18 cellular contexts compared by ENCODE assay signal in genomic region chr14:95294320-95294719, GRCh38. TPM values are rescaled to one million over a fixed set of nuclear protein-coding genes. Genes with fewer than 3 reads are reported as not detected.
A peak's percentile ranks its signal among the peaks of the same experiment; 100 is the strongest.
DNase-seq lines count a peak whose midpoint lies in the region; ATAC-seq lines count a peak whose summit lies in the region.
"Had no signal": no experiment of that assay in that cellular context is flagged by ENCODE, and none has a peak within 500 bp of the region (broad histone marks: within the 10 kb centered on the region; RNA-seq: fewer than 3 reads in every experiment).

No MANE protein-coding gene starts in this region.

- H3K9me3 ChIP-seq in Karpas-422 (ENCODE audit: low read length): no peaks in the 10 kb centered on the region
- H3K9me3 ChIP-seq: HAP-1 had no signal

- peak; percentile 44 for DNase-seq in Karpas-422
- no peak for DNase-seq in stimulated activated CD4-positive, alpha-beta T cell treated with anti-CD3 and anti-CD28 coated beads, Interleukin-2, amount 100 ng/mL, for 48 hours
- no peak for DNase-seq in NCI-H2107 treated with DMSO at 0.1 percent for 48 hours (lab: John Stamatoyannopoulos, UW; ENCODE audit: unreplicated experiment)
- DNase-seq in activated T-cell treated with anti-CD3 and anti-CD28 coated beads, Interleukin-2, amount 50 U/mL, for 72 hours: no peak
- DNase-seq: ACHN; DMS 273 treated with DMSO at 0.1 percent for 48 hours; DND-41; MM.1S; NCI-H1092; NCI-H146; NCI-H2029 treated with DMSO at 0.1 percent for 48 hours; NK-92 treated with Interleukin-12 subunit alpha and Interleukin-12 subunit beta, amount 100 ng/mL, for 24 hours; SIG-M5 had no signal

- no peak overlapping the region for H3K4me3 Mint-ChIP-seq in activated T-cell treated with anti-CD3 and anti-CD28 coated beads, Interleukin-2, amount 50 U/mL, for 72 hours

- peaks cover 0 to 2% of the 10 kb centered on the region in 2 donors for H3K9me3 Mint-ChIP-seq in activated T-cell treated with anti-CD3 and anti-CD28 coated beads, Interleukin-2, amount 50 U/mL, for 72 hours

- peaks cover 99% of the 10 kb centered on the region for H3K4me1 ChIP-seq in Karpas-422 (ENCODE audit: low read length)
- H3K4me1 ChIP-seq: HAP-1 had no signal

- H3K27me3 Mint-ChIP-seq in activated T-cell treated with anti-CD3 and anti-CD28 coated beads, Interleukin-2, amount 50 U/mL, for 72 hours (ENCODE audit: low read depth): peaks cover 26% of the 10 kb centered on the region

- no peak overlapping the region for H3K4me2 ChIP-seq in Karpas-422 (ENCODE audit: low read depth, low read length, poor library complexity, severe bottlenecking)

- H2AFZ ChIP-seq in Karpas-422 (ENCODE audit: low read length): no peak overlapping the region

- peaks cover 4% of the 10 kb centered on the region for H3K4me1 Mint-ChIP-seq in activated T-cell treated with anti-CD3 and anti-CD28 coated beads, Interleukin-2, amount 50 U/mL, for 72 hours (ENCODE audit: low read depth)

- no peaks in the 10 kb centered on the region for H4K20me1 ChIP-seq in Karpas-422 (ENCODE audit: insufficient read depth, low read depth, low read length)

- H3K79me2 ChIP-seq in Karpas-422 (ENCODE audit: low read length): peaks cover 45% of the 10 kb centered on the region

- peaks cover 0 to 4% of the 10 kb centered on the region in 2 donors for H3K36me3 Mint-ChIP-seq in activated T-cell treated with anti-CD3 and anti-CD28 coated beads, Interleukin-2, amount 50 U/mL, for 72 hours (ENCODE audit: insufficient read depth in 2 of 2)

- peaks cover 3% of the 10 kb centered on the region; the same call in 1 of the 2 replicates for H3K36me3 ChIP-seq in Karpas-422 (ENCODE audit: insufficient read depth, low read length)
- H3K36me3 ChIP-seq: HAP-1 had no signal

- H3K27me3 ChIP-seq in Karpas-422 (ENCODE audit: low read length) (no peaks in the 10 kb centered on the region), layer of hippocampus (ENCODE audit: control insufficient read depth, insufficient read depth, low read length) (no peaks in the 10 kb centered on the region)

- ATAC-seq in activated T-cell treated with anti-CD3 and anti-CD28 coated beads, Interleukin-2, amount 50 U/mL, for 72 hours (replicated peaks in 1 of 2): no peak
- ATAC-seq: SK-N-SH treated with all-trans-retinoic acid at 6 μM for 48 hours had no signal

- H3K27ac Mint-ChIP-seq in activated T-cell treated with anti-CD3 and anti-CD28 coated beads, Interleukin-2, amount 50 U/mL, for 72 hours: no peak overlapping the region

- peak overlapping the region; percentile 54 for H3K9ac ChIP-seq in Karpas-422 (ENCODE audit: low read length)

- no peaks in the 10 kb centered on the region for H3K9me2 ChIP-seq in Karpas-422 (replicated peaks; ENCODE audit: insufficient read depth, low read length)

- H3K27ac ChIP-seq in Karpas-422 (ENCODE audit: low read length) (peak overlapping the region; percentile 98), angular gyrus (ENCODE audit: low read depth, low read length) (peak overlapping the region; percentile 79), layer of hippocampus (ENCODE audit: low read depth, low read length) (peak overlapping the region; percentile 99), temporal lobe (ENCODE audit: low read depth, low read length) (peak overlapping the region; percentile 99)

- no peak overlapping the region for H3K4me3 ChIP-seq in Karpas-422 (ENCODE audit: low read length)
- H3K4me3 ChIP-seq: HAP-1 had no signal

RNA-seq across cellular contexts. Expression of gene CLMN, which starts 25.4 kb away (rescaled TPM):
- 40.1 and 56.1 TPM in 2 replicates for total RNA-seq in Karpas-422 (2014; rRNA removed; shearing (Covaris generic); ENCODE audit: low replicate concordance)
- total RNA-seq in temporal lobe: 0.98 TPM
- total RNA-seq in activated T-cell treated with anti-CD3 and anti-CD28 coated beads, Interleukin-2, amount 50 U/mL, for 72 hours: 1 to 10 TPM; 2.5 to 3.0 TPM

Comparison
In these comparisons a context has a peak if more than half of its experiments do, and no peak if none do; other contexts are left out.
1. RNA of gene CLMN, which starts 25.4 kb away (total RNA-seq): 40.1 to 56.1 TPM in Karpas-422; 2.5 to 3.0 TPM in activated T-cell treated with anti-CD3 and anti-CD28 coated beads, Interleukin-2, amount 50 U/mL, for 72 hours and 0.98 TPM in temporal lobe (single experiment); every median in the first group is over 10 times any median in the second.
2. Peak in every context shown above with its lines, with median percentiles within 50 percentile points of each other: H3K27ac ChIP-seq.